In the genomic region with DNA sequence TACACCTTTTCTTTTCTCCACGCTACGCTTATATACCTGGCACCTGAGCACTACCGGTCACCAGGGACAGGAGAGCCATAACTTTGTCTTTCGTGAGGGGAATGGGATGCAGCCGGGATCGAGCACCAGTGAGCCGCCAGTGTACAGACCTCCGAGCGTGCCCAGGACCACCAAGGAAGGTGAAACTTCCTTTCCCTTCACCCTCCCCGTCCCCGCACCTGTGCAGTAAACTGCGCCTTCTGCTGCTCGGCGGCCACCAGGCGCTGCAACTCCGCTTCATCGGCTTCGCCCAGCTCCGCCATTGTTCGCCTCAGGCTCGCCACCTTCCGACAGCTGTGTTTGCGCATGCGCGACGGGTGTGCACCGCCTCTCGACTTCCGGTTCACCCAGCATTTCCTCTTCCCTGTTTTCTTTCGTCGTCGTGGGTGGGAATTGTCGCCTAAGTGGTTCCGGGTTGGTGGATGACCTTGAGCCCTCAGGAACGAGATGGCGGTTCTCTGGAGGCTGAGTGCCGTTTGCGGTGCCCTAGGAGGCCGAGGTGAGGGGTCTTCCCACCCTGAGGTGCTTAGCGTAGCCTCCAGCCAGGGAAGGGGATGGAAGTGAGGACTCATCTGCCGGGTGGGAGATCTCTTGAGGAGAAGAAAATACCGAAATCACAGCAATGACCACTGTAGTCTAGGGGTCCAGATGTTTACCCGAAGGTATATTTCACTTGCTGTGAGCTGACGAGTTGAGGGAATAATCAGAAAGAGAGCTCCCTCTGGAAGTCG, we compare ENCODE assay signal across 1 cellular context.
A peak's percentile ranks its signal among the peaks of the same experiment; 100 is the strongest.
TF ChIP-seq lines count a peak whose summit lies in the region.

TSS of gene SDHD (plus strand) at position 452 of the 770 bp plus-strand sequence. CDS start at position 487, 35 bp downstream.
A gene with protein sequence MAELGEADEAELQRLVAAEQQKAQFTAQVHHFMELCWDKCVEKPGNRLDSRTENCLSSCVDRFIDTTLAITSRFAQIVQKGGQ (minus strand): TSS at position 335 of the 770 bp plus-strand sequence. CDS start 33 bp downstream, at position 302.

TF ChIP-seq in GM12878, 131 proteins besides CTCF, POLR2A, EP300 and RAD21 (continued from another document):
- peak; percentile 85 for TF ChIP-seq E2F8 (IDR thresholded peaks at IDR 0.05; ENCODE audit: low read depth, partially characterized antibody)
- peak; percentile 67; a peak in 3 of 4 replicates for TF ChIP-seq IKZF2 (IDR thresholded peaks at IDR 0.05)
- TF ChIP-seq MYB (IDR thresholded peaks at IDR 0.05; ENCODE audit: borderline replicate concordance, low read depth, low read length) = no peak
- peak; percentile 93 for TF ChIP-seq POLR2AphosphoS5 (IDR thresholded peaks at IDR 0.05; ENCODE audit: low read length)
- TF ChIP-seq GABPA (IDR thresholded peaks at IDR 0.05; ENCODE audit: low read depth) = peak; percentile 97
- TF ChIP-seq, protein P1, sequence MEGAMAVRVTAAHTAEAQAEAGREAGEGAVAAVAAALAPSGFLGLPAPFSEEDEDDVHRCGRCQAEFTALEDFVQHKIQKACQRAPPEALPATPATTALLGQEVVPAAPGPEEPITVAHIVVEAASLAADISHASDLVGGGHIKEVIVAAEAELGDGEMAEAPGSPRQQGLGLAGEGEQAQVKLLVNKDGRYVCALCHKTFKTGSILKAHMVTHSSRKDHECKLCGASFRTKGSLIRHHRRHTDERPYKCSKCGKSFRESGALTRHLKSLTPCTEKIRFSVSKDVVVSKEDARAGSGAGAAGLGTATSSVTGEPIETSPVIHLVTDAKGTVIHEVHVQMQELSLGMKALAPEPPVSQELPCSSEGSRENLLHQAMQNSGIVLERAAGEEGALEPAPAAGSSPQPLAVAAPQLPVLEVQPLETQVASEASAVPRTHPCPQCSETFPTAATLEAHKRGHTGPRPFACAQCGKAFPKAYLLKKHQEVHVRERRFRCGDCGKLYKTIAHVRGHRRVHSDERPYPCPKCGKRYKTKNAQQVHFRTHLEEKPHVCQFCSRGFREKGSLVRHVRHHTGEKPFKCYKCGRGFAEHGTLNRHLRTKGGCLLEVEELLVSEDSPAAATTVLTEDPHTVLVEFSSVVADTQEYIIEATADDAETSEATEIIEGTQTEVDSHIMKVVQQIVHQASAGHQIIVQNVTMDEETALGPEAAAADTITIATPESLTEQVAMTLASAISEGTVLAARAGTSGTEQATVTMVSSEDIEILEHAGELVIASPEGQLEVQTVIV (IDR thresholded peaks at IDR 0.05; ENCODE audit: borderline replicate concordance, partially characterized antibody) = peak; percentile 81
- TF ChIP-seq FOXK2 (IDR thresholded peaks at IDR 0.05) = peak; percentile 91
- TF ChIP-seq CHD2 (IDR thresholded peaks at IDR 0.05; ENCODE audit: borderline replicate concordance, low read depth, low read length) = peak; percentile 48; the same call in 1 of the 2 replicates
